Comparison of ENCODE assay signal across 8 cellular contexts in genomic region chr2:55010915-55011314, GRCh38. TPM values are rescaled to one million over a fixed set of nuclear protein-coding genes. Genes with fewer than 3 reads are reported as not detected.
A peak's percentile ranks its signal among the peaks of the same experiment; 100 is the strongest.
DNase-seq lines count a peak whose midpoint lies in the region; ATAC-seq and TF ChIP-seq lines count a peak whose summit lies in the region.
"Had no signal": no experiment of that assay in that cellular context is flagged by ENCODE, and none has a peak within 500 bp of the region (broad histone marks: within the 10 kb centered on the region; RNA-seq: fewer than 3 reads in every experiment).

No MANE protein-coding gene starts in this region.

- in situ Hi-C loops in IMR-90 (cut with MboI; ENCODE audit: low sequenced_read_pairs), result no loop called here

- TF ChIP-seq RAD21 in IMR-90 (IDR thresholded peaks at IDR 0.05; ENCODE audit: low read length), result no peak
- no peak for TF ChIP-seq RAD21 in SK-N-SH (IDR thresholded peaks at IDR 0.05; ENCODE audit: low read length)

- no peak overlapping the region for H3K23ac ChIP-seq in IMR-90 (ENCODE audit: low read depth, low read length)

- TF ChIP-seq EP300 in SK-N-SH (IDR thresholded peaks at IDR 0.05; ENCODE audit: borderline replicate concordance in 1 of 2, low read depth in 1 of 2, low read length in 1 of 2) (no peak), stomach (IDR thresholded peaks at IDR 0.05) (no peak)

- no peak overlapping the region for H3K14ac ChIP-seq in IMR-90 (replicated peaks; ENCODE audit: low read depth, low read length)

- no peak overlapping the region for H4K8ac ChIP-seq in IMR-90 (ENCODE audit: low read depth in 2 of 2, low read length in 2 of 2)

- H3K79me2 ChIP-seq in SK-N-SH (ENCODE audit: insufficient read depth) (peaks cover 100% of the 10 kb centered on the region), hepatocyte (peaks cover 98% of the 10 kb centered on the region)

- H3K18ac ChIP-seq in IMR-90 (ENCODE audit: low read depth, low read length), result no peak overlapping the region

- H3K9me3 ChIP-seq in IMR-90 (ENCODE audit: control insufficient read depth, insufficient read depth, low read length) (no peaks in the 10 kb centered on the region), SK-N-SH (no peaks in the 10 kb centered on the region), hepatocyte (ENCODE audit: low read depth) (no peaks in the 10 kb centered on the region), stomach (no peaks in the 10 kb centered on the region)

- POLR2A ChIA-PET in IMR-90 (lab: Charles Lee; ENCODE audit: unreplicated experiment), result no interaction called here
- POLR2A ChIA-PET in SK-N-SH (lab: Yijun Ruan, JAX), result no interaction called here

- no peak overlapping the region for H4K91ac ChIP-seq in IMR-90 (ENCODE audit: insufficient read depth, low read depth, low read length)

- H3K56ac ChIP-seq in IMR-90 (ENCODE audit: extremely low read depth, insufficient read depth, low read length), result no peak overlapping the region

- no peak overlapping the region for H2BK20ac ChIP-seq in IMR-90 (ENCODE audit: low read depth, low read length)

- no TSS peak for BruUV-seq in IMR-90 (replicated peaks; lab: Mats Ljungman, UMichigan)

- H3K9ac ChIP-seq in IMR-90 (ENCODE audit: low read depth, low read length) (no peak overlapping the region), SK-N-SH (no peak overlapping the region)

- H3K4me2 ChIP-seq in IMR-90 (ENCODE audit: low read depth, low read length) (peak overlapping the region; percentile 59; the same call in 1 of the 2 replicates), SK-N-SH (peak overlapping the region; percentile 46; the same call in 1 of the 2 replicates), hepatocyte (peak overlapping the region; percentile 74)

- H3K27me3 ChIP-seq in IMR-90 (ENCODE audit: control insufficient read depth, insufficient read depth, low read length), result no peaks in the 10 kb centered on the region
- no peaks in the 10 kb centered on the region for H3K27me3 ChIP-seq in SK-N-SH (ENCODE audit: insufficient read depth)
- no peaks in the 10 kb centered on the region for H3K27me3 ChIP-seq in hepatocyte
- H3K27me3 ChIP-seq in stomach, result no peaks in the 10 kb centered on the region

- peaks cover 5% of the 10 kb centered on the region for H3K9me1 ChIP-seq in IMR-90 (ENCODE audit: insufficient read depth, low read length)

- H3K4me1 ChIP-seq in IMR-90 (ENCODE audit: control insufficient read depth, insufficient read depth, low read length) (peaks cover 27% of the 10 kb centered on the region), SK-N-SH (ENCODE audit: control insufficient read depth in 1 of 2, insufficient read depth in 2 of 2, low read depth in 1 of 2, low read length in 1 of 2) (peaks cover 28 to 77% of the 10 kb centered on the region in 2 experiments; a peak in 3 of 4 replicates), hepatocyte (ENCODE audit: insufficient read depth) (peaks cover 56% of the 10 kb centered on the region), stomach (peaks cover 63 to 100% (median 83%) of the 10 kb centered on the region in 4 donors)

- ATAC-seq in IMR-90 (ENCODE audit: low read depth), result peak; percentile 13; the same call in 1 of the 2 replicates
- no peak for ATAC-seq in HG03378 (IDR thresholded peaks at IDR 0.05; ENCODE audit: unreplicated experiment)

- TF ChIP-seq CTCF in IMR-90 (conservative IDR thresholded peaks at IDR 0.05; ENCODE audit: low read depth, low read length), result no peak
- TF ChIP-seq CTCF in SK-N-SH (IDR thresholded peaks at IDR 0.05), result no peak
- no peak for TF ChIP-seq CTCF in hepatocyte (IDR thresholded peaks at IDR 0.05; ENCODE audit: poor library complexity)
- no peak for TF ChIP-seq CTCF in stomach (IDR thresholded peaks at IDR 0.05)

- H3K27ac ChIP-seq in IMR-90 (ENCODE audit: insufficient read depth, low read length) (no peak overlapping the region), SK-N-SH (ENCODE audit: low read depth in 2 of 2, low read length in 1 of 2) (no peak overlapping the region; a peak in 1 of 4 replicates), hepatocyte (peak overlapping the region; percentile 81), stomach (peak overlapping the region; percentile 41 to 85 (median 74))

- no peak overlapping the region for H2AK5ac ChIP-seq in IMR-90 (ENCODE audit: low read depth, low read length)

- no peak overlapping the region for H2AFZ ChIP-seq in IMR-90 (replicated peaks; ENCODE audit: low read length, poor library complexity)
- no peak overlapping the region for H2AFZ ChIP-seq in SK-N-SH (ENCODE audit: low read depth)
- no peak overlapping the region for H2AFZ ChIP-seq in hepatocyte

- H2BK5ac ChIP-seq in IMR-90 (ENCODE audit: low read depth, low read length, poor library complexity, severe bottlenecking), result no peak overlapping the region

- H4K5ac ChIP-seq in IMR-90 (ENCODE audit: low read depth, low read length), result no peak overlapping the region

- H4K20me1 ChIP-seq in IMR-90 (ENCODE audit: insufficient read depth, low read length), result peaks cover 96% of the 10 kb centered on the region
- H4K20me1 ChIP-seq in SK-N-SH (ENCODE audit: insufficient read depth), result peaks cover 100% of the 10 kb centered on the region
- peaks cover 91% of the 10 kb centered on the region for H4K20me1 ChIP-seq in hepatocyte (ENCODE audit: insufficient read depth, poor library complexity, severe bottlenecking)

- H3K9me2 ChIP-seq in SK-N-SH (no peaks in the 10 kb centered on the region), hepatocyte (replicated peaks; ENCODE audit: insufficient read depth) (no peaks in the 10 kb centered on the region)

- dilution Hi-C loops in IMR-90 (cut with HindIII; ENCODE audit: low sequenced_read_pairs, unreplicated experiment), result loop anchor here (25.0 kb wide), 1 partner anchor 151 kb away; no protein-coding TSS in a partner anchor

- H2AK9ac ChIP-seq in IMR-90 (replicated peaks; ENCODE audit: low read depth, low read length, poor library complexity), result no peak overlapping the region

- no peak overlapping the region for H2BK15ac ChIP-seq in IMR-90 (ENCODE audit: low read depth, low read length)

- H3K4me3 ChIP-seq in IMR-90 (ENCODE audit: insufficient read depth, low read depth, low read length), result no peak overlapping the region
- no peak overlapping the region for H3K4me3 ChIP-seq in SK-N-SH (ENCODE audit: low read depth in 2 of 2, low read length in 1 of 2)
- H3K4me3 ChIP-seq in hepatocyte, result no peak overlapping the region
- H3K4me3 ChIP-seq in stomach, result no peak overlapping the region

- H2BK120ac ChIP-seq in IMR-90 (ENCODE audit: low read depth, low read length), result no peak overlapping the region

- peaks cover 0 to 16% of the 10 kb centered on the region in 2 experiments; a peak in 2 of 4 replicates for H3K79me1 ChIP-seq in IMR-90 (ENCODE audit: low read depth in 1 of 2, low read length in 2 of 2)

- H3K36me3 ChIP-seq in IMR-90 (ENCODE audit: control insufficient read depth, insufficient read depth, low read length), result no peaks in the 10 kb centered on the region
- peaks cover 4 to 27% of the 10 kb centered on the region in 2 experiments for H3K36me3 ChIP-seq in SK-N-SH (replicated peaks in 1 of 2; ENCODE audit: control insufficient read depth in 1 of 2, insufficient read depth in 2 of 2, low read length in 1 of 2)
- no peaks in the 10 kb centered on the region for H3K36me3 ChIP-seq in hepatocyte (replicated peaks; ENCODE audit: insufficient read depth, low read depth)
- no peaks in the 10 kb centered on the region for H3K36me3 ChIP-seq in stomach

- DNase-seq in IMR-90 (peak; percentile 32), SK-N-SH (no peak), hepatocyte (ENCODE audit: low spot score) (peak; percentile 20), stomach (no peak), cerebellar nuclear complex (lab: John Stamatoyannopoulos, UW) (no peak)
- DNase-seq in activated CD4-positive, alpha-beta T cell treated with anti-CD3 and anti-CD28 coated beads for 48 hours, result no peak
- DNase-seq: activated CD4-positive, alpha-beta T cell treated with anti-CD3 and anti-CD28 coated beads for 1 hour had no signal

- CTCF ChIA-PET in IMR-90 (lab: Yijun Ruan, JAX) (interaction anchor here (0.9 kb wide), 1 partner anchor 11 kb away, joined by 3 read pairs; no protein-coding TSS in a partner anchor), SK-N-SH (lab: Yijun Ruan, JAX) (interaction anchor here (0.7 to 13.2 kb wide), 7 partner anchors 10 to 903 kb away, joined by 3 to 215 read pairs (median 5); no protein-coding TSS in a partner anchor)

- no CpG with 5 or more reads among the region's 2 CpGs for WGBS in IMR-90 (ENCODE audit: extremely low coverage in 2 of 2, insufficient read length in 1 of 2), 2 experiments
- WGBS in SK-N-SH (ENCODE audit: low lambda C conversion rate), result 84% methylated on average over 2 of the region's 2 CpGs
- 77% methylated on average over 2 of the region's 2 CpGs for WGBS in hepatocyte (ENCODE audit: low lambda C conversion rate, missing lambda C conversion rate)
- 63 to 94% (median 89%) methylated on average over 2 of the region's 2 CpGs for WGBS in stomach, 5 donors

- H3F3A ChIP-seq in SK-N-SH (replicated peaks; ENCODE audit: insufficient read depth), result peaks cover 49% of the 10 kb centered on the region

- intact Hi-C loops in IMR-90 (cut with micrococcal nuclease), result no loop called here
- intact Hi-C loops in stomach (cut with DNase I; ENCODE audit: low total_unique reads), result no loop called here

- no peak overlapping the region for H3K4ac ChIP-seq in IMR-90 (ENCODE audit: low read depth, low read length)

- TF ChIP-seq POLR2A in IMR-90 (IDR thresholded peaks at IDR 0.05; ENCODE audit: low read depth, low read length) (no peak), stomach (IDR thresholded peaks at IDR 0.05) (no peak)

TF ChIP-seq in IMR-90, 13 proteins besides CTCF, POLR2A, EP300 and RAD21 (continues in another document):
- TF ChIP-seq CEBPB (IDR thresholded peaks at IDR 0.05; ENCODE audit: low read depth, low read length), result peak; percentile 78
- no peak for TF ChIP-seq RFX5 (IDR thresholded peaks at IDR 0.05; ENCODE audit: low read depth, low read length)
- no peak for TF ChIP-seq RCOR1 (IDR thresholded peaks at IDR 0.05; ENCODE audit: insufficient replicate concordance, low read length)

TF ChIP-seq in SK-N-SH, 30 proteins besides CTCF, POLR2A, EP300 and RAD21 (continues in another document):
- no peak for TF ChIP-seq GATA2 (CRISPR knock-in tag; IDR thresholded peaks at IDR 0.05)

RNA-seq across cellular contexts. Expression of gene RTN4, which starts 39.3 kb away (rescaled TPM):
- 77.8 and 216 TPM in 2 replicates for total RNA-seq in IMR-90 (2012; rRNA removed)
- polyA plus RNA-seq in IMR-90 (2012; rRNA removed), result 466 and 588 TPM in 2 replicates
- 457 and 1,011 TPM in 2 replicates for polyA plus RNA-seq in IMR-90 (2012; cell fraction: cytosol; rRNA removed)
- 258 and 509 TPM in 2 replicates for polyA plus RNA-seq in IMR-90 (2012; cell fraction: nucleus; rRNA removed; ENCODE audit: low replicate concordance)
- polyA plus RNA-seq in SK-N-SH (2012; rRNA removed), result 225 and 315 TPM in 2 replicates
- polyA plus RNA-seq in SK-N-SH (2012; cell fraction: cytosol; rRNA removed), result 554 and 729 TPM in 2 replicates
- 502 and 652 TPM in 2 replicates for polyA plus RNA-seq in SK-N-SH (2012; cell fraction: nucleus; rRNA removed)
- total RNA-seq in hepatocyte, result 243 and 284 TPM in 2 replicates
- 437 and 455 TPM in 2 replicates for polyA plus RNA-seq in hepatocyte
- 100 to 1,000 TPM; 114 to 463 (median 173) TPM for total RNA-seq in stomach
- polyA plus RNA-seq in stomach, result 100 to 1,000 TPM in 1 of 3 donors, 10 to 100 TPM in 2; 40.8 to 116 (median 48.7) TPM

Comparison
In these comparisons a context has a peak if more than half of its experiments do, and no peak if none do; other contexts are left out.
1. DNase-seq: peak in IMR-90 (single experiment) and hepatocyte (single experiment); none in SK-N-SH (single experiment), stomach (single experiment), activated CD4-positive, alpha-beta T cell treated with anti-CD3 and anti-CD28 coated beads for 48 hours (single experiment) and cerebellar nuclear complex (0 of 2).
2. H3K27ac ChIP-seq: peak in hepatocyte (single experiment) and stomach (5 of 5); none in IMR-90 (single experiment) and SK-N-SH (0 of 2).
3. Peak in every context shown above with its lines, with median percentiles within 50 percentile points of each other: H3K4me2 ChIP-seq.